ENCODE assay signal across 1 cellular context in genomic region chr11:44600739-44601416, GRCh38.
A peak's percentile ranks its signal among the peaks of the same experiment; 100 is the strongest.
TF ChIP-seq lines count a peak whose summit lies in the region.

No MANE protein-coding gene starts in this region.

TF ChIP-seq in GM12878, 131 proteins besides CTCF, POLR2A, EP300 and RAD21 (continued from another document):
- peak; percentile 73; the same call in 1 of the 3 replicates for TF ChIP-seq POU2F2 (IDR thresholded peaks at IDR 0.05; ENCODE audit: borderline replicate concordance, low read depth, low read length)
- no peak for TF ChIP-seq TCF3 (IDR thresholded peaks at IDR 0.05; ENCODE audit: borderline replicate concordance, insufficient read depth, low read depth, low read length)
- TF ChIP-seq USF2 (IDR thresholded peaks at IDR 0.05; ENCODE audit: borderline replicate concordance, low read depth, low read length), result no peak
- TF ChIP-seq NR2C2 (IDR thresholded peaks at IDR 0.05; ENCODE audit: borderline replicate concordance, control insufficient read depth, insufficient read length, low read depth), result no peak
- peak; percentile 53 to 68; a peak in 2 of 4 replicates for TF ChIP-seq IKZF2 (IDR thresholded peaks at IDR 0.05)
- TF ChIP-seq EED (IDR thresholded peaks at IDR 0.05; ENCODE audit: low read depth), result peak; percentile 72
- TF ChIP-seq HDGF (IDR thresholded peaks at IDR 0.05), result peak; percentile 58; the same call in 1 of the 2 replicates
- peak; percentile 85 for TF ChIP-seq MEF2B (IDR thresholded peaks at IDR 0.05; ENCODE audit: partially characterized antibody, poor library complexity, severe bottlenecking)
- TF ChIP-seq, protein P1, sequence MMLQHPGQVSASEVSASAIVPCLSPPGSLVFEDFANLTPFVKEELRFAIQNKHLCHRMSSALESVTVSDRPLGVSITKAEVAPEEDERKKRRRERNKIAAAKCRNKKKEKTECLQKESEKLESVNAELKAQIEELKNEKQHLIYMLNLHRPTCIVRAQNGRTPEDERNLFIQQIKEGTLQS (IDR thresholded peaks at IDR 0.05; ENCODE audit: borderline replicate concordance, extremely low read depth, low read depth, low read length), result no peak
- TF ChIP-seq MLLT1 (IDR thresholded peaks at IDR 0.05), result no peak
- TF ChIP-seq, protein P2, sequence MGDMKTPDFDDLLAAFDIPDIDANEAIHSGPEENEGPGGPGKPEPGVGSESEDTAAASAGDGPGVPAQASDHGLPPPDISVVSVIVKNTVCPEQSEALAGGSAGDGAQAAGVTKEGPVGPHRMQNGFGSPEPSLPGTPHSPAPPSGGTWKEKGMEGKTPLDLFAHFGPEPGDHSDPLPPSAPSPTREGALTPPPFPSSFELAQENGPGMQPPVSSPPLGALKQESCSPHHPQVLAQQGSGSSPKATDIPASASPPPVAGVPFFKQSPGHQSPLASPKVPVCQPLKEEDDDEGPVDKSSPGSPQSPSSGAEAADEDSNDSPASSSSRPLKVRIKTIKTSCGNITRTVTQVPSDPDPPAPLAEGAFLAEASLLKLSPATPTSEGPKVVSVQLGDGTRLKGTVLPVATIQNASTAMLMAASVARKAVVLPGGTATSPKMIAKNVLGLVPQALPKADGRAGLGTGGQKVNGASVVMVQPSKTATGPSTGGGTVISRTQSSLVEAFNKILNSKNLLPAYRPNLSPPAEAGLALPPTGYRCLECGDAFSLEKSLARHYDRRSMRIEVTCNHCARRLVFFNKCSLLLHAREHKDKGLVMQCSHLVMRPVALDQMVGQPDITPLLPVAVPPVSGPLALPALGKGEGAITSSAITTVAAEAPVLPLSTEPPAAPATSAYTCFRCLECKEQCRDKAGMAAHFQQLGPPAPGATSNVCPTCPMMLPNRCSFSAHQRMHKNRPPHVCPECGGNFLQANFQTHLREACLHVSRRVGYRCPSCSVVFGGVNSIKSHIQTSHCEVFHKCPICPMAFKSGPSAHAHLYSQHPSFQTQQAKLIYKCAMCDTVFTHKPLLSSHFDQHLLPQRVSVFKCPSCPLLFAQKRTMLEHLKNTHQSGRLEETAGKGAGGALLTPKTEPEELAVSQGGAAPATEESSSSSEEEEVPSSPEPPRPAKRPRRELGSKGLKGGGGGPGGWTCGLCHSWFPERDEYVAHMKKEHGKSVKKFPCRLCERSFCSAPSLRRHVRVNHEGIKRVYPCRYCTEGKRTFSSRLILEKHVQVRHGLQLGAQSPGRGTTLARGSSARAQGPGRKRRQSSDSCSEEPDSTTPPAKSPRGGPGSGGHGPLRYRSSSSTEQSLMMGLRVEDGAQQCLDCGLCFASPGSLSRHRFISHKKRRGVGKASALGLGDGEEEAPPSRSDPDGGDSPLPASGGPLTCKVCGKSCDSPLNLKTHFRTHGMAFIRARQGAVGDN (IDR thresholded peaks at IDR 0.05), result peak; percentile 47; the same call in 1 of the 2 replicates
- 0 out of 2 replicates have a peak, but pooled peaks have one; percentile 20 for TF ChIP-seq RCOR1 (conservative IDR thresholded peaks at IDR 0.05; ENCODE audit: low read depth, low read length)
- TF ChIP-seq BHLHE40 (IDR thresholded peaks at IDR 0.05; ENCODE audit: borderline replicate concordance in 1 of 2, low read depth in 2 of 2, low read length in 1 of 2), result peak in 1 of 2 experiments; percentile 50; a peak in 1 of 4 replicates
- TF ChIP-seq NFIC (IDR thresholded peaks at IDR 0.05; ENCODE audit: low read depth, low read length), result no peak
- TF ChIP-seq SMARCA5 (IDR thresholded peaks at IDR 0.05), result peak; percentile 94
- peak; percentile 93 for TF ChIP-seq TCF12 (IDR thresholded peaks at IDR 0.05; ENCODE audit: low read depth, low read length)
- TF ChIP-seq, protein P3, sequence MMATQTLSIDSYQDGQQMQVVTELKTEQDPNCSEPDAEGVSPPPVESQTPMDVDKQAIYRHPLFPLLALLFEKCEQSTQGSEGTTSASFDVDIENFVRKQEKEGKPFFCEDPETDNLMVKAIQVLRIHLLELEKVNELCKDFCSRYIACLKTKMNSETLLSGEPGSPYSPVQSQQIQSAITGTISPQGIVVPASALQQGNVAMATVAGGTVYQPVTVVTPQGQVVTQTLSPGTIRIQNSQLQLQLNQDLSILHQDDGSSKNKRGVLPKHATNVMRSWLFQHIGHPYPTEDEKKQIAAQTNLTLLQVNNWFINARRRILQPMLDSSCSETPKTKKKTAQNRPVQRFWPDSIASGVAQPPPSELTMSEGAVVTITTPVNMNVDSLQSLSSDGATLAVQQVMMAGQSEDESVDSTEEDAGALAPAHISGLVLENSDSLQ (IDR thresholded peaks at IDR 0.05), result peak; percentile 32; the same call in 1 of the 2 replicates
